In the genomic region with DNA sequence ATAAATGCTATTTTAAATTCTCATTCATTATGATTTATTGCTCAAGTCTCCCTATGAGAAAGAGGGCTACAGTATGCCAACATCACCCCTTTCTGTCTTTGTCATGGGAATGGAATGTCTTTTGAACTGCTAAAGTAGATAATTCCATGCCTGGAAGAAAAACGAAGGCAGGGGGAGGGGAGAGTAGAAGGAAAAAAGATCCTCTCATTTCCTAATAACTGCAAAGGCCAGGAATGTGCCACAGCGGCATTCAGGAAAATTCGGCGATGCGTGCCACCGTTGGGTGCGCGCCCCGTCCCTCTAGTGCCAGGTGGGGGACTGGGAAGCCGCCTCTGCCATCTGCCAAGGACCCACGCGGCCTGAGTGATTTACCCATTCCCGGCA, we compare ENCODE assay signal across 9 cellular contexts. TPM values are rescaled to one million over a fixed set of nuclear protein-coding genes. Genes with fewer than 3 reads are reported as not detected.
DNase-seq lines count a peak whose midpoint lies in the region; TF ChIP-seq lines count a peak whose summit lies in the region.
"Had no signal": no experiment of that assay in that cellular context is flagged by ENCODE, and none has a peak within 500 bp of the region (broad histone marks: within the 10 kb centered on the region; RNA-seq: fewer than 3 reads in every experiment).

No MANE protein-coding gene starts in this region.

- H3K27me3 Mint-ChIP-seq in Caco-2 (ENCODE audit: insufficient read depth, unreplicated experiment) = no peaks in the 10 kb centered on the region

- DNase-seq in Caco-2 = peak; percentile 80 to 83
- peak; percentile 92 for DNase-seq in RWPE1 (ENCODE audit: low spot score)
- DNase-seq in fibroblast of villous mesenchyme (ENCODE audit: low read depth) = peak; percentile 86
- peak; percentile 17 for DNase-seq in occipital lobe (lab: John Stamatoyannopoulos, UW)
- no peak for DNase-seq in activated T-cell treated with anti-CD3 and anti-CD28 coated beads, Interleukin-2, amount 50 U/mL, for 48 hours
- no peak for DNase-seq in cortex of kidney (lab: John Stamatoyannopoulos, UW)
- DNase-seq in T-helper 1 cell = no peak
- DNase-seq in SIG-M5 treated with dmso at 0.1 percent for 504 hours (lab: John Stamatoyannopoulos, UW; ENCODE audit: unreplicated experiment) = no peak

- no peaks in the 10 kb centered on the region for H3K27me3 ChIP-seq in Caco-2 (replicated peaks; ENCODE audit: control insufficient read depth, insufficient read depth, low read length)

- H3K27ac Mint-ChIP-seq in Caco-2 (ENCODE audit: unreplicated experiment) = peak overlapping the region; percentile 80

- intact Hi-C loops in Caco-2 (cut with micrococcal nuclease; ENCODE audit: unreplicated experiment) = loop anchor here (1.0 to 5.0 kb wide), 4 partner anchors 19 to 158 kb away; no protein-coding TSS in a partner anchor

- peaks cover 7% of the 10 kb centered on the region for H3K9me3 ChIP-seq in Caco-2

- POLR2A ChIA-PET in Caco-2 (lab: Charles Lee) (interaction anchor here (1.2 kb wide), 1 partner anchor 24 kb away, joined by 7 read pairs; no protein-coding TSS in a partner anchor), RWPE1 (lab: Yijun Ruan, JAX; ENCODE audit: low non-redundant PET) (no interaction called here)

- no peaks in the 10 kb centered on the region for H3K36me3 Mint-ChIP-seq in Caco-2 (ENCODE audit: insufficient read depth, unreplicated experiment)

- CTCF ChIA-PET in Caco-2 (lab: Charles Lee) (interaction anchor here (2.2 kb wide), 1 partner anchor 19 kb away, joined by 12 read pairs; no protein-coding TSS in a partner anchor), RWPE1 (lab: Yijun Ruan, JAX) (interaction anchor here (0.8 kb wide), 1 partner anchor 78 kb away, joined by 3 read pairs; no protein-coding TSS in a partner anchor)

- TSS peak; percentile 89 for BruUV-seq in Caco-2 (replicated peaks; lab: Mats Ljungman, UMichigan)

- H3K4me1 ChIP-seq in Caco-2 = peaks cover 30% of the 10 kb centered on the region

- H3K4me3 Mint-ChIP-seq in Caco-2 (ENCODE audit: unreplicated experiment) = peak overlapping the region; percentile 71

- H3K36me3 ChIP-seq in Caco-2 (ENCODE audit: control insufficient read depth, insufficient read depth, low read length) = no peaks in the 10 kb centered on the region

- peak overlapping the region; percentile 93 for H3K27ac ChIP-seq in RWPE1

- peaks cover under 1% of the 10 kb centered on the region for H3K9me3 Mint-ChIP-seq in Caco-2 (ENCODE audit: unreplicated experiment)

- peaks cover 13% of the 10 kb centered on the region for H3K4me1 Mint-ChIP-seq in Caco-2 (ENCODE audit: low read depth, unreplicated experiment)

- peak overlapping the region; percentile 54 for H3K4me3 ChIP-seq in Caco-2 (ENCODE audit: low read depth, low read length)
- peak overlapping the region; percentile 42 for H3K4me3 ChIP-seq in fibroblast of villous mesenchyme (ENCODE audit: low read depth, low read length)

- TF ChIP-seq CTCF in Caco-2 (IDR thresholded peaks at IDR 0.05; ENCODE audit: insufficient read depth in 1 of 2, low read depth in 1 of 2, low read length in 1 of 2, severe bottlenecking in 1 of 2, unreplicated experiment in 1 of 2) (no peak), RWPE1 (conservative IDR thresholded peaks at IDR 0.05; ENCODE audit: low read depth) (no peak), fibroblast of villous mesenchyme (IDR thresholded peaks at IDR 0.05; ENCODE audit: insufficient read depth, low read depth, low read length) (no peak)

RNA-seq across cellular contexts. Expression of a gene that starts 54.7 kb away (rescaled TPM):
- total RNA-seq in Caco-2 (2022) = not detected in 2 replicates
- not detected in 2 replicates for total RNA-seq in fibroblast of villous mesenchyme
- total RNA-seq in occipital lobe = not detected
- total RNA-seq: glomerular endothelial cell had no signal

Comparison
In these comparisons a context has a peak if more than half of its experiments do, and no peak if none do; other contexts are left out.
1. DNase-seq: peak in Caco-2 (2 of 2), RWPE1 (single experiment), fibroblast of villous mesenchyme (single experiment) and occipital lobe (single experiment); none in activated T-cell treated with anti-CD3 and anti-CD28 coated beads, Interleukin-2, amount 50 U/mL, for 48 hours (0 of 2), cortex of kidney (single experiment), T-helper 1 cell (0 of 5) and SIG-M5 treated with dmso at 0.1 percent for 504 hours (single experiment).